1 cellular context compared by ENCODE assay signal in genomic region chr3:50453907-50454306, GRCh38.
TF ChIP-seq lines count a peak whose summit lies in the region.

No MANE protein-coding gene starts in this region.

TF ChIP-seq in GM23338, 12 proteins besides CTCF, POLR2A, EP300 and RAD21 (continued from another document):
- TF ChIP-seq REST (IDR thresholded peaks at IDR 0.05; ENCODE audit: unreplicated experiment) (no peak), EZH2phosphoT487 (IDR thresholded peaks at IDR 0.05; ENCODE audit: unreplicated experiment) (no peak), STAT1 (IDR thresholded peaks at IDR 0.05; ENCODE audit: unreplicated experiment) (no peak), NANOG (IDR thresholded peaks at IDR 0.05; ENCODE audit: borderline replicate concordance) (no peak), ZNF331 (CRISPR knock-in tag; IDR thresholded peaks at IDR 0.05; ENCODE audit: low read depth) (no peak), JUNB (IDR thresholded peaks at IDR 0.05; ENCODE audit: unreplicated experiment) (no peak), EZH2 (IDR thresholded peaks at IDR 0.05; ENCODE audit: low read depth, unreplicated experiment) (no peak), ETS1 (IDR thresholded peaks at IDR 0.05) (no peak), POLR2AphosphoS5 (IDR thresholded peaks at IDR 0.05; ENCODE audit: low read depth) (no peak), ZNF462 (CRISPR knock-in tag; IDR thresholded peaks at IDR 0.05) (no peak), ZNF114 (CRISPR knock-in tag; IDR thresholded peaks at IDR 0.05) (no peak)
